In the genomic region with DNA sequence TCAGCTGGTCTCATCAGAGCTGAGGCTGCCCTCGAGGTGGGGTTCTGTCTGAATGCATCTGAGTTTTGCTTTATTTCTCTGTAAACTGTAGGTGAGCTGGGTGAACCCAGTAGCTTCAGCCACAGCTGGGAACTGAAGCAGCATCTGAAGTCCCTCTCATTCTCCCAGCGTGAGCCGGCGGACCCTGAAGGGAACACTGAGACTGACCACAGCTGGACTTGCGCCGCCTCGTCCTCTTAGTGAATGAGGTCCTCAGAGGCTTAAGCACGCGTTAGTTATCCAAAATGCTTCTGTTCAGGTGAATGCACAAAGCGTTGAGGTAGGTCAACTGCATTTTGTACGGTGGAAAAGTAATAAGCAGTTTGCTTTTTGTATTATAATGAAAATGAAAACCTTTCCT, we compare ENCODE assay signal across 19 cellular contexts.
"Had no signal": no experiment of that assay in that cellular context is flagged by ENCODE, and none has a peak within 500 bp of the region (broad histone marks: within the 10 kb centered on the region; RNA-seq: fewer than 3 reads in every experiment).

No MANE protein-coding gene starts in this region.

- DNase-seq: activated B cell treated with CpG ODN at 0.5 μM for 24 hours; activated CD4-positive, alpha-beta T cell treated with anti-CD3 and anti-CD28 coated beads for 48 hours; activated CD8-positive, alpha-beta T cell treated with anti-CD3 and anti-CD28 coated beads for 36 hours; activated naive CD4-positive, alpha-beta T cell treated with anti-CD3 and anti-CD28 coated beads for 36 hours; activated T-cell treated with anti-CD3 and anti-CD28 coated beads, Interleukin-2, amount 50 U/mL, for 24 hours; anterior cingulate cortex; colonic mucosa; left colon; right cardiac atrium; T-cell had no signal

- H3K27ac Mint-ChIP-seq: activated B cell treated with CpG ODN at 0.5 μM for 24 hours; activated CD8-positive, alpha-beta T cell treated with anti-CD3 and anti-CD28 coated beads for 36 hours; activated naive CD4-positive, alpha-beta T cell treated with anti-CD3 and anti-CD28 coated beads for 36 hours; activated T-cell treated with anti-CD3 and anti-CD28 coated beads, Interleukin-2, amount 50 U/mL, for 24 hours; activated T-helper 2 cell treated with anti-CD3 and anti-CD28 coated beads, Interferon-gamma antibody, Interleukin-2, Interleukin-4, amounts not matched to agents 10 μg/mL and 5 μg/mL and 100 μg/mL, durations not matched to agents 14 hours and 24 hours and 36 hours; mesothelial cell of epicardium; stimulated activated naive CD8-positive, alpha-beta T cell treated with anti-CD3 and anti-CD28 coated beads, Interleukin-15, Interleukin-2, amounts not matched to agents 100 ng/mL and 50 ng/mL, for 24 hours; T-cell; type B pancreatic cell had no signal

- H3K27me3 ChIP-seq: colonic mucosa, gastroesophageal sphincter had no signal

- H3K27me3 Mint-ChIP-seq: activated B cell treated with CpG ODN at 0.5 μM for 24 hours; activated CD8-positive, alpha-beta T cell treated with anti-CD3 and anti-CD28 coated beads for 36 hours; activated T-cell treated with anti-CD3 and anti-CD28 coated beads, Interleukin-2, amount 50 U/mL, for 24 hours; brain; central memory CD8-positive, alpha-beta T cell; stimulated activated naive CD8-positive, alpha-beta T cell treated with anti-CD3 and anti-CD28 coated beads, Interleukin-15, Interleukin-2, amounts not matched to agents 100 ng/mL and 50 ng/mL, for 24 hours; T-cell; type B pancreatic cell had no signal

- H3K27ac ChIP-seq: colonic mucosa, prostate gland had no signal

- H3K36me3 ChIP-seq: colonic mucosa, gastroesophageal sphincter, prostate gland had no signal

- ATAC-seq: activated CD8-positive, alpha-beta T cell treated with anti-CD3 and anti-CD28 coated beads for 36 hours; gastroesophageal sphincter; left colon; right cardiac atrium; T-cell had no signal

- H3K4me1 ChIP-seq: prostate gland had no signal

- H3K9me3 Mint-ChIP-seq: activated B cell treated with CpG ODN at 0.5 μM for 24 hours; activated CD8-positive, alpha-beta T cell treated with anti-CD3 and anti-CD28 coated beads for 36 hours; activated naive CD4-positive, alpha-beta T cell treated with anti-CD3 and anti-CD28 coated beads for 36 hours; activated T-cell treated with anti-CD3 and anti-CD28 coated beads, Interleukin-2, amount 50 U/mL, for 24 hours; activated T-helper 2 cell treated with anti-CD3 and anti-CD28 coated beads, Interferon-gamma antibody, Interleukin-2, Interleukin-4, amounts not matched to agents 10 μg/mL and 5 μg/mL and 100 μg/mL, durations not matched to agents 14 hours and 24 hours and 36 hours; central memory CD8-positive, alpha-beta T cell; stimulated activated naive CD8-positive, alpha-beta T cell treated with anti-CD3 and anti-CD28 coated beads, Interleukin-15, Interleukin-2, amounts not matched to agents 100 ng/mL and 50 ng/mL, for 24 hours; T-cell had no signal

- H3K4me3 Mint-ChIP-seq: activated B cell treated with CpG ODN at 0.5 μM for 24 hours; activated CD8-positive, alpha-beta T cell treated with anti-CD3 and anti-CD28 coated beads for 36 hours; activated naive CD4-positive, alpha-beta T cell treated with anti-CD3 and anti-CD28 coated beads for 36 hours; activated T-cell treated with anti-CD3 and anti-CD28 coated beads, Interleukin-2, amount 50 U/mL, for 24 hours; brain; central memory CD8-positive, alpha-beta T cell; mesothelial cell of epicardium; stimulated activated naive CD8-positive, alpha-beta T cell treated with anti-CD3 and anti-CD28 coated beads, Interleukin-15, Interleukin-2, amounts not matched to agents 100 ng/mL and 50 ng/mL, for 24 hours; T-cell; type B pancreatic cell had no signal

- H3K9me3 ChIP-seq: colonic mucosa, gastroesophageal sphincter, prostate gland had no signal

- H3K4me3 ChIP-seq: colonic mucosa, gastroesophageal sphincter, lung, prostate gland had no signal
